8 cellular contexts compared by ENCODE assay signal in the genomic region with DNA sequence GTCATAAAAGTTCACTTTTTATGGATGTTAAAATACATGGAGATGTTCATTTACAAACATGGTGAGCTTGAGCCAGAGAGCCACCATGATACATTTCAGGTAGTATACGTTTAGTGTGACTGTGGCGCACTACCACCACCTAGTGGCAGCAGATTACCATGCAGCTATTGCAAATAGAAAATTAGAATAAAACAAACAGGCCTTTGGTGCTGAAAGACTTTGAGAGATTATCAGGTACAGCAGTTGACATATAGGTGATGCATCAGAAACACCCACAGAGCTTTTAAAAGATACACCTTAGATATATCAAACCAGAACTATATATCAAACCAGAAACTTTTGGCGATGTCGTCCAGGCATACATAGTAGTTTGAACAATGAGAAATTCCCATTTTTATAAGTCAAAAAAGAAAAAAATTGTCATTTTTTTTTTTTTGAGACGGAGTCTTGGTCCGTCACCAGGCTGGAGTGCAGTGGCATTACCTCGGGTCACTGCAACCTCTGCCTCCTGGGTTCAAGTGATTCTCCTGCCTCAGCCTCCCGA. TPM values are rescaled to one million over a fixed set of nuclear protein-coding genes. Genes with fewer than 3 reads are reported as not detected.
A peak's percentile ranks its signal among the peaks of the same experiment; 100 is the strongest.
DNase-seq lines count a peak whose midpoint lies in the region; ATAC-seq and TF ChIP-seq lines count a peak whose summit lies in the region.

No MANE protein-coding gene starts in this region.

- CTCF ChIA-PET in activated CD4-positive, alpha-beta T cell treated with anti-CD3 and anti-CD28 coated beads for 36 hours (lab: Charles Lee): interaction anchor here (0.6 to 6.1 kb wide), 52 partner anchors 8 to 1313 kb away, joined by 3 to 102 read pairs (median 5); no protein-coding TSS in a partner anchor

- no peaks in the 10 kb centered on the region for H3K9me3 ChIP-seq in colonic mucosa

- TF ChIP-seq POLR2A in lower leg skin (IDR thresholded peaks at IDR 0.05): no peak

- H3K9ac ChIP-seq in colonic mucosa (ENCODE audit: low read depth in 2 of 2, low read length in 2 of 2): no peak overlapping the region

- no peaks in the 10 kb centered on the region for H3K4me1 ChIP-seq in colonic mucosa

- TF ChIP-seq CTCF in colonic mucosa (IDR thresholded peaks at IDR 0.05) (peak; percentile 88), lower leg skin (IDR thresholded peaks at IDR 0.05) (no peak)

- peak; percentile 75 for DNase-seq in DMS53 (lab: John Stamatoyannopoulos, UW)
- peak; percentile 69 for DNase-seq in NCI-H2227 treated with DMSO at 0.1 percent for 48 hours (lab: John Stamatoyannopoulos, UW)
- peak; percentile 90 for DNase-seq in activated CD4-positive, alpha-beta T cell treated with anti-CD3 and anti-CD28 coated beads for 36 hours
- peak; percentile 78 for DNase-seq in colonic mucosa
- DNase-seq in lower leg skin (ENCODE audit: low spot score in 2 of 2): peak; percentile 70 to 93
- DNase-seq in stimulated activated CD8-positive, alpha-beta memory T cell treated with anti-CD3 and anti-CD28 coated beads, Interleukin-15, amount 100 ng/mL, for 24 hours (ENCODE audit: low read depth): peak; percentile 47

- H3K27me3 ChIP-seq in colonic mucosa: no peaks in the 10 kb centered on the region

- H3K9me3 Mint-ChIP-seq in activated CD4-positive, alpha-beta T cell treated with anti-CD3 and anti-CD28 coated beads for 36 hours (ENCODE audit: low read depth): no peaks in the 10 kb centered on the region

- ATAC-seq in HG02678 (IDR thresholded peaks at IDR 0.05; ENCODE audit: unreplicated experiment) (peak; percentile 66), HG03378 (IDR thresholded peaks at IDR 0.05; ENCODE audit: unreplicated experiment) (no peak)
- ATAC-seq in activated CD4-positive, alpha-beta T cell treated with anti-CD3 and anti-CD28 coated beads for 36 hours: peak; percentile 68

- 73 to 74% methylated on average over 8 of the region's 8 CpGs for WGBS in lower leg skin, 2 donors

- H3K36me3 ChIP-seq in colonic mucosa: no peaks in the 10 kb centered on the region

- peaks cover 45% of the 10 kb centered on the region for H3K4me1 Mint-ChIP-seq in activated CD4-positive, alpha-beta T cell treated with anti-CD3 and anti-CD28 coated beads for 36 hours

- H3K4me3 Mint-ChIP-seq in activated CD4-positive, alpha-beta T cell treated with anti-CD3 and anti-CD28 coated beads for 36 hours: no peak overlapping the region

- H3K4me3 ChIP-seq in colonic mucosa (no peak overlapping the region), lower leg skin (ENCODE audit: low read depth, poor library complexity, severe bottlenecking) (no peak overlapping the region)

- peak overlapping the region; percentile 41 for H3K27ac Mint-ChIP-seq in activated CD4-positive, alpha-beta T cell treated with anti-CD3 and anti-CD28 coated beads for 36 hours

- H3K27ac ChIP-seq in colonic mucosa: no peak overlapping the region

- POLR2A ChIA-PET in activated CD4-positive, alpha-beta T cell treated with anti-CD3 and anti-CD28 coated beads for 36 hours (lab: Charles Lee): interaction anchor here (0.8 to 1.8 kb wide), 4 partner anchors 10 to 158 kb away, joined by 3 to 7 read pairs (median 5); no protein-coding TSS in a partner anchor

- H3K27me3 Mint-ChIP-seq in activated CD4-positive, alpha-beta T cell treated with anti-CD3 and anti-CD28 coated beads for 36 hours: no peaks in the 10 kb centered on the region

- intact Hi-C loops in activated CD4-positive, alpha-beta T cell treated with anti-CD3 and anti-CD28 coated beads for 36 hours (cut with DNase I, micrococcal nuclease): loop anchor here (1.0 to 5.0 kb wide), 7 partner anchors 13 to 162 kb away; a partner anchor contains a TSS
- intact Hi-C loops in colonic mucosa (cut with DNase I): loop anchor here (10.0 kb wide), 1 partner anchor 196 kb away; no protein-coding TSS in a partner anchor
- intact Hi-C loops in lower leg skin (cut with DNase I; ENCODE audit: low total_unique reads): no loop called here

- peaks cover 16% of the 10 kb centered on the region for H3K36me3 Mint-ChIP-seq in activated CD4-positive, alpha-beta T cell treated with anti-CD3 and anti-CD28 coated beads for 36 hours (ENCODE audit: low read depth)

RNA-seq across cellular contexts. Expression of a gene that starts 42.0 kb away (rescaled TPM):
- 10 to 100 TPM; 72.8 to 81.6 TPM for total RNA-seq in activated CD4-positive, alpha-beta T cell treated with anti-CD3 and anti-CD28 coated beads for 36 hours
- 10 to 100 TPM; 37.3 to 37.7 TPM for total RNA-seq in colonic mucosa
- 10 to 100 TPM; 14.4 to 21.2 (median 17.5) TPM for total RNA-seq in lower leg skin
